Comparison of ENCODE assay signal across 8 cellular contexts in the genomic region with DNA sequence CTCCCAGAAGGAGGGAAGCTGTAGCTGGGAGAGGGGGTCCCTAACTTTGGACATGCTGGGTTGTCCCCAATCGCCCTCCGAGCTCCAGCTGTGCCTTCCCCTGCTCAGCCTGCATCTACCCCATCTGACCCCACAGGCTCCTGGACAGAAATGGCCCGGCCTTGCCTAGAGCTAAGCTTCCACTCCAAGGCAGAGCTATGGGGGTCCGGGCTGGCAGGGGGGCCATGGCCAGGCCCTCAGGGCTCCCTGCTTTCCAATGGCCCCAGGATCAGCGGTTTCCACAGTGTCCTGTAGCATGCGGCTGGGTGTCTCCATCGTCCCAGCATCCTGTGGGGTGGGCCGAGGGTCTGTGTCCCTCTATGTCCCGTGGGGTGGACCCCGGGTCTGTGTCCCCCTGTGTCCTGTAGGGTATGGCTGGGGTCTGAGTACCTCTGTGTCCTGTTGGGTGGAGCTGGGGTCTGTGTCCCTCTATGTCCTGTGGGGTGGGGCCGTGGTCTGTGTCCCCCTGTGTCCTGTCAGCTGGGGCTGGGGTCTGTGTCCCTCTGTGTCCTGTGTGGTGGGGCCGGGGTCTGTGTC.
DNase-seq lines count a peak whose midpoint lies in the region; ATAC-seq and TF ChIP-seq lines count a peak whose summit lies in the region.
"Had no signal": no experiment of that assay in that cellular context is flagged by ENCODE, and none has a peak within 500 bp of the region (broad histone marks: within the 10 kb centered on the region; RNA-seq: fewer than 3 reads in every experiment).

No MANE protein-coding gene starts in this region.

- 61 to 81% (median 80%) methylated on average over 3 to 12 of the region's 12 CpGs for WGBS in adrenal gland, 4 donors
- 80 to 81% methylated on average over 12 of the region's 12 CpGs for WGBS in lung, 2 donors

- H3F3A ChIP-seq in PC-3 (ENCODE audit: low read length, unreplicated experiment) = no peaks in the 10 kb centered on the region
- no peaks in the 10 kb centered on the region for H3F3A ChIP-seq in PC-9 (ENCODE audit: insufficient read depth, low read depth)

- H3K4me1 ChIP-seq in PC-3 (ENCODE audit: insufficient read depth, low read length) (peaks cover 13% of the 10 kb centered on the region; the same call in 1 of the 2 replicates), adrenal gland (replicated peaks in 1 of 2) (peaks cover 0 to 11% of the 10 kb centered on the region in 2 donors), lung (ENCODE audit: control insufficient read depth in 2 of 2, insufficient read depth in 2 of 2, low read length in 2 of 2) (peaks cover 4 to 13% of the 10 kb centered on the region in 2 donors), subcutaneous abdominal adipose tissue (ENCODE audit: control insufficient read depth in 5 of 5, insufficient read depth in 5 of 5, low read length in 5 of 5) (peaks cover 6 to 49% (median 44%) of the 10 kb centered on the region in 5 donors), PC-9 (replicated peaks; ENCODE audit: insufficient read depth) (no peaks in the 10 kb centered on the region)

- no peak overlapping the region for H3K9ac ChIP-seq in PC-3 (ENCODE audit: low read length)
- peak overlapping the region in 3 of 5 donors; percentile 70 to 74 (median 73) for H3K9ac ChIP-seq in subcutaneous abdominal adipose tissue (ENCODE audit: low read length in 5 of 5)

- DNase-seq in PC-3 = no peak
- no peak for DNase-seq in adrenal gland
- DNase-seq in lung (ENCODE audit: low spot score) = no peak
- no peak for DNase-seq in dedifferentiated amniotic fluid mesenchymal stem cell (ENCODE audit: extremely low spot score)
- no peak for DNase-seq in PC-9
- DNase-seq: NCI-H1436 treated with DMSO at 0.1 percent for 48 hours had no signal

- H2AFZ ChIP-seq in PC-3 (ENCODE audit: low read length) (peak overlapping the region; percentile 63), PC-9 (no peak overlapping the region)

- H3K9me2 ChIP-seq in PC-3 (replicated peaks; ENCODE audit: low read length) = no peaks in the 10 kb centered on the region
- H3K9me2 ChIP-seq in PC-9 (ENCODE audit: insufficient read depth) = no peaks in the 10 kb centered on the region

- H3K27ac ChIP-seq in PC-3 (ENCODE audit: low read length) = peak overlapping the region; percentile 41
- peak overlapping the region in 4 of 5 donors; percentile 59 to 91 (median 87) for H3K27ac ChIP-seq in adrenal gland
- peak overlapping the region; percentile 62 to 93 for H3K27ac ChIP-seq in lung (ENCODE audit: low read depth in 1 of 2, low read length in 1 of 2)
- H3K27ac ChIP-seq in subcutaneous abdominal adipose tissue (ENCODE audit: low read depth, low read length) = peak overlapping the region; percentile 87
- no peak overlapping the region for H3K27ac ChIP-seq in PC-9

- no peak for TF ChIP-seq POLR2A in adrenal gland (IDR thresholded peaks at IDR 0.05)

- H3K27me3 ChIP-seq in PC-3 (ENCODE audit: low read length) = no peaks in the 10 kb centered on the region
- H3K27me3 ChIP-seq in adrenal gland = no peaks in the 10 kb centered on the region
- no peaks in the 10 kb centered on the region for H3K27me3 ChIP-seq in lung (ENCODE audit: control insufficient read depth, insufficient read depth)
- no peaks in the 10 kb centered on the region for H3K27me3 ChIP-seq in subcutaneous abdominal adipose tissue (ENCODE audit: control insufficient read depth in 5 of 5, insufficient read depth in 4 of 5, low read length in 5 of 5)
- H3K27me3 ChIP-seq in PC-9 (ENCODE audit: insufficient read depth, low read depth) = 0 out of 2 replicates have a peak, but pooled peaks cover 5% of the 10 kb centered on the region

- no peak for TF ChIP-seq CTCF in PC-3 (conservative IDR thresholded peaks at IDR 0.05; ENCODE audit: low read depth, low read length)
- TF ChIP-seq CTCF in adrenal gland (IDR thresholded peaks at IDR 0.05) = no peak
- no peak for TF ChIP-seq CTCF in lung (IDR thresholded peaks at IDR 0.05; ENCODE audit: control extremely low read depth, extremely low read depth)
- no peak for TF ChIP-seq CTCF in PC-9 (conservative IDR thresholded peaks at IDR 0.05)

- intact Hi-C loops in PC-3 (cut with micrococcal nuclease) = no loop called here
- intact Hi-C loops in adrenal gland (cut with DNase I) = loop anchor here in 1 of 2 donors (10.0 kb wide), 1 partner anchor 178 kb away; no protein-coding TSS in a partner anchor
- intact Hi-C loops in PC-9 (cut with micrococcal nuclease; ENCODE audit: unreplicated experiment) = loop anchor here (1.0 kb wide), 1 partner anchor 168 kb away; no protein-coding TSS in a partner anchor

- no TSS peak for BruUV-seq in PC-3 (replicated peaks; lab: Mats Ljungman, UMichigan)
- BruUV-seq in PC-9 (replicated peaks; lab: Mats Ljungman, UMichigan) = no TSS peak

- no peaks in the 10 kb centered on the region for H3K36me3 ChIP-seq in PC-3 (ENCODE audit: low read depth, low read length)
- no peaks in the 10 kb centered on the region for H3K36me3 ChIP-seq in adrenal gland (replicated peaks in 1 of 2)
- H3K36me3 ChIP-seq in lung (ENCODE audit: control insufficient read depth in 2 of 2, insufficient read depth in 2 of 2, low read length in 2 of 2) = no peaks in the 10 kb centered on the region
- H3K36me3 ChIP-seq in subcutaneous abdominal adipose tissue (ENCODE audit: control insufficient read depth in 5 of 5, insufficient read depth in 5 of 5, low read length in 5 of 5) = no peaks in the 10 kb centered on the region
- no peaks in the 10 kb centered on the region for H3K36me3 ChIP-seq in PC-9 (ENCODE audit: low read depth)

- no peak overlapping the region for H3K4me3 ChIP-seq in PC-3 (ENCODE audit: low read length)
- no peak overlapping the region for H3K4me3 ChIP-seq in adrenal gland
- no peak overlapping the region for H3K4me3 ChIP-seq in lung
- peak overlapping the region in 4 of 5 donors; percentile 30 to 65 (median 53) for H3K4me3 ChIP-seq in subcutaneous abdominal adipose tissue (ENCODE audit: low read depth in 1 of 5, low read length in 5 of 5)
- H3K4me3 ChIP-seq in PC-9 = no peak overlapping the region

- no peaks in the 10 kb centered on the region for H3K79me2 ChIP-seq in PC-3 (ENCODE audit: low read length)
- H3K79me2 ChIP-seq in PC-9 (ENCODE audit: low read depth) = no peaks in the 10 kb centered on the region

- H3K9me3 ChIP-seq in PC-3 (ENCODE audit: low read length) = no peaks in the 10 kb centered on the region
- H3K9me3 ChIP-seq in adrenal gland (replicated peaks in 1 of 3) = no peaks in the 10 kb centered on the region
- H3K9me3 ChIP-seq in lung (ENCODE audit: control insufficient read depth in 2 of 2, insufficient read depth in 1 of 2, low read length in 1 of 2) = peaks cover 0 to 3% of the 10 kb centered on the region in 2 donors
- H3K9me3 ChIP-seq in subcutaneous abdominal adipose tissue (ENCODE audit: control insufficient read depth in 5 of 5, low read length in 5 of 5) = peaks cover 0 to 12% (median 11%) of the 10 kb centered on the region in 5 donors
- no peaks in the 10 kb centered on the region for H3K9me3 ChIP-seq in PC-9 (ENCODE audit: insufficient read depth, low read depth)

- ATAC-seq in PC-3 (no peak), lung (ENCODE audit: insufficient read depth, low FRiP score) (no peak), HG03520 (IDR thresholded peaks at IDR 0.05; ENCODE audit: unreplicated experiment) (no peak)

- CTCF ChIA-PET in PC-3 (lab: Charles Lee) = no interaction called here
- CTCF ChIA-PET in PC-9 (lab: Charles Lee) = interaction anchor here (0.5 to 0.6 kb wide), 2 partner anchors 95 to 1038 kb away, joined by 3 to 5 read pairs; no protein-coding TSS in a partner anchor

- POLR2A ChIA-PET in PC-3 (lab: Charles Lee; ENCODE audit: unreplicated experiment) = no interaction called here
- POLR2A ChIA-PET in PC-9 (lab: Charles Lee; ENCODE audit: unreplicated experiment) = interaction anchor here (0.6 kb wide), 1 partner anchor 128 kb away, joined by 3 read pairs; no protein-coding TSS in a partner anchor

- H3K4me2 ChIP-seq in PC-3 (ENCODE audit: low read length) = peak overlapping the region; percentile 46; the same call in 1 of the 2 replicates
- H3K4me2 ChIP-seq in PC-9 = no peak overlapping the region

- H4K20me1 ChIP-seq in PC-3 (ENCODE audit: low read length) = no peaks in the 10 kb centered on the region
- no peaks in the 10 kb centered on the region for H4K20me1 ChIP-seq in PC-9 (ENCODE audit: insufficient read depth)

Comparison
In these comparisons a context has a peak if more than half of its experiments do, and no peak if none do; other contexts are left out.
1. H3K4me3 ChIP-seq: peak in subcutaneous abdominal adipose tissue (4 of 5); none in PC-3 (single experiment), adrenal gland (0 of 4), lung (single experiment) and PC-9 (single experiment).